Comparison of ENCODE assay signal across 8 cellular contexts in the genomic region with DNA sequence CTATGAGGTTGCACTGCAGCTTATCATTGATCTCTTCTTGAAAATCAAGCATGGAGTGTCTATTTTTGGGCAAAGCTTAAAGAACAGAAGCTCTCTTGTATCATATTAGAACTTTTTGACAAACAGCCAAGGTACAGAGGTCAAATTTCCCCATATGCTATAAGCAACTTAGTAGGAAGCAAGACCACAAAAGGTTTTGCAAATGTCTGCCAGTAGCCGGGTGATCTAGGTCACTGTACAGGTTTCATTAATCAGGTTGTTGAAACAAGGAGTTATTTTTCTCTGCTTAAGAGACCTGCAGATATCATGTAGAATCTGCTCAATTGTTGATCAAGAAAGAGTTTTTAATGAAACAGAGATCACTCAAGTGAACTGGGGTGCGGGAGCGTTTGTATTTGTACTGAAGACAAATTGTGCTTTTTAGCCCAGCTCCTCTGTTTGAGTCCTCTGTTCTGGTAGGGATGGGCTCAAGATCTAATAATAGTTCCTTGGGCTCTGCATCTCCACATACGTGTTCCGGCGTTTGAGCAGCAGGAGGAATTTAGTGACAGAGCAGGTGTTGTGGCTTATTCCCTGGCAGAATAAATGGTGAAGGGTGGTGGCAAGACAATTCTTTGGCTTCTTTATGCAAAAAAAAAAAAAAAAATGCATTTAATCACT. TPM values are rescaled to one million over a fixed set of nuclear protein-coding genes. Genes with fewer than 3 reads are reported as not detected.
DNase-seq lines count a peak whose midpoint lies in the region; ATAC-seq, FAIRE-seq and TF ChIP-seq lines count a peak whose summit lies in the region.

No MANE protein-coding gene starts in this region.

- FAIRE-seq in astrocyte (lab: Jason Lieb, UNC) (no peak), urothelium cell line (lab: Jason Lieb, UNC) (no peak)

- H3K9me3 Mint-ChIP-seq in astrocyte (ENCODE audit: unreplicated experiment): no peaks in the 10 kb centered on the region

- H4K20me1 ChIP-seq in Karpas-422 (ENCODE audit: insufficient read depth, low read depth, low read length): peaks cover 20% of the 10 kb centered on the region; the same call in 1 of the 2 replicates
- H4K20me1 ChIP-seq in astrocyte (ENCODE audit: insufficient read depth, low read length): peaks cover 30% of the 10 kb centered on the region

- peaks cover 25% of the 10 kb centered on the region for H3K36me3 Mint-ChIP-seq in astrocyte (ENCODE audit: low read depth, unreplicated experiment)

- no peaks in the 10 kb centered on the region for H3K27me3 ChIP-seq in Karpas-422 (ENCODE audit: low read length)
- H3K27me3 ChIP-seq in astrocyte (ENCODE audit: insufficient read depth, low read length): no peaks in the 10 kb centered on the region
- H3K27me3 ChIP-seq in upper lobe of left lung: no peaks in the 10 kb centered on the region

- H3K9me2 ChIP-seq in Karpas-422 (replicated peaks; ENCODE audit: insufficient read depth, low read length): no peaks in the 10 kb centered on the region

- H3K36me3 ChIP-seq in Karpas-422 (ENCODE audit: insufficient read depth, low read length): peaks cover 19% of the 10 kb centered on the region
- H3K36me3 ChIP-seq in astrocyte (ENCODE audit: insufficient read depth, low read length): peaks cover 14% of the 10 kb centered on the region
- peaks cover 0 to 31% (median 5%) of the 10 kb centered on the region in 4 donors for H3K36me3 ChIP-seq in upper lobe of left lung

- TF ChIP-seq CTCF in astrocyte (IDR thresholded peaks at IDR 0.05; ENCODE audit: insufficient read depth, low read depth, low read length) (no peak), upper lobe of left lung (IDR thresholded peaks at IDR 0.05) (no peak)

- peak overlapping the region; percentile 80 for H3K27ac Mint-ChIP-seq in astrocyte (ENCODE audit: unreplicated experiment)

- H3K27ac ChIP-seq in Karpas-422 (ENCODE audit: low read length) (peak overlapping the region; percentile 66), astrocyte (ENCODE audit: low read depth, low read length) (peak overlapping the region; percentile 49), upper lobe of left lung (peak overlapping the region; percentile 96 to 99 (median 99))

- H3K4me2 ChIP-seq in Karpas-422 (ENCODE audit: low read depth, low read length, poor library complexity, severe bottlenecking): peak overlapping the region; percentile 83
- peak overlapping the region; percentile 93 for H3K4me2 ChIP-seq in astrocyte (ENCODE audit: low read length)

- peak in 1 of 4 donors; percentile 16 for TF ChIP-seq POLR2A in upper lobe of left lung (IDR thresholded peaks at IDR 0.05)

- H3K27me3 Mint-ChIP-seq in astrocyte (ENCODE audit: low read depth, unreplicated experiment): no peaks in the 10 kb centered on the region

- DNase-seq in DMS 273 treated with DMSO at 0.1 percent for 48 hours (lab: John Stamatoyannopoulos, UW) (peak; percentile 87), Karpas-422 (peak; percentile 64), astrocyte (ENCODE audit: low read depth) (peak; percentile 74), left kidney (ENCODE audit: low read depth, low spot score) (peak; percentile 54), upper lobe of left lung (peak in 1 of 2 donors; percentile 35), urothelium cell line (ENCODE audit: low spot score) (no peak), nucleus accumbens (lab: John Stamatoyannopoulos, UW) (no peak)
- no peak for DNase-seq in activated CD4-positive, alpha-beta T cell treated with anti-CD3 and anti-CD28 coated beads for 1 hour

- peaks cover 29% of the 10 kb centered on the region for H3K79me2 ChIP-seq in Karpas-422 (ENCODE audit: low read length)
- peaks cover 37% of the 10 kb centered on the region for H3K79me2 ChIP-seq in astrocyte (ENCODE audit: insufficient read depth, low read length)

- TF ChIP-seq EP300 in upper lobe of left lung (IDR thresholded peaks at IDR 0.05): no peak

- peak overlapping the region; percentile 1; the same call in 1 of the 2 replicates for H3K9ac ChIP-seq in Karpas-422 (ENCODE audit: low read length)
- peak overlapping the region; percentile 99 for H3K9ac ChIP-seq in astrocyte (ENCODE audit: low read length)

- 30 to 43% methylated on average over 6 of the region's 6 CpGs for WGBS in upper lobe of left lung, 2 donors

- peaks cover 55% of the 10 kb centered on the region for H3K4me1 ChIP-seq in Karpas-422 (ENCODE audit: low read length)
- H3K4me1 ChIP-seq in astrocyte (ENCODE audit: insufficient read depth, low read length): peaks cover 22% of the 10 kb centered on the region
- peaks cover 23 to 43% (median 31%) of the 10 kb centered on the region in 4 donors for H3K4me1 ChIP-seq in upper lobe of left lung

- H3K4me3 Mint-ChIP-seq in astrocyte (ENCODE audit: unreplicated experiment): peak overlapping the region; percentile 100

- H3K9me3 ChIP-seq in Karpas-422 (ENCODE audit: low read length): no peaks in the 10 kb centered on the region
- H3K9me3 ChIP-seq in astrocyte (ENCODE audit: insufficient read depth, low read depth, low read length): no peaks in the 10 kb centered on the region
- no peaks in the 10 kb centered on the region for H3K9me3 ChIP-seq in upper lobe of left lung

- peaks cover 28% of the 10 kb centered on the region for H3K4me1 Mint-ChIP-seq in astrocyte (ENCODE audit: low read depth, unreplicated experiment)

- no peak overlapping the region for H2AFZ ChIP-seq in Karpas-422 (ENCODE audit: low read length)
- H2AFZ ChIP-seq in astrocyte (ENCODE audit: low read depth, low read length): no peak overlapping the region

- ATAC-seq in upper lobe of left lung (ENCODE audit: low FRiP score in 2 of 2): no peak

- H3K4me3 ChIP-seq in Karpas-422 (ENCODE audit: low read length) (no peak overlapping the region), astrocyte (ENCODE audit: insufficient read depth, low read depth, low read length) (peak overlapping the region; percentile 34), upper lobe of left lung (peak overlapping the region in 3 of 4 donors; percentile 79 to 88 (median 87))

RNA-seq across cellular contexts. Expression of a gene that starts 4.3 kb away (rescaled TPM):
- 67.7 and 77.2 TPM in 2 replicates for total RNA-seq in Karpas-422 (2014; rRNA removed; shearing (Covaris generic); ENCODE audit: low replicate concordance)
- total RNA-seq in astrocyte: 348 and 449 TPM in 2 replicates
- 100 to 1,000 TPM; 103 to 364 (median 228) TPM for total RNA-seq in upper lobe of left lung

Comparison
In these comparisons a context has a peak if more than half of its experiments do, and no peak if none do; other contexts are left out.
1. DNase-seq: peak in DMS 273 treated with DMSO at 0.1 percent for 48 hours (single experiment), Karpas-422 (single experiment), astrocyte (single experiment) and left kidney (single experiment); none in urothelium cell line (single experiment), nucleus accumbens (0 of 56) and activated CD4-positive, alpha-beta T cell treated with anti-CD3 and anti-CD28 coated beads for 1 hour (single experiment).
2. H3K27ac ChIP-seq: peak in every context shown above with its lines; median percentile 99 in upper lobe of left lung; 66 in Karpas-422; 49 in astrocyte.